ENCODE assay signal across 25 cellular contexts in the genomic region with DNA sequence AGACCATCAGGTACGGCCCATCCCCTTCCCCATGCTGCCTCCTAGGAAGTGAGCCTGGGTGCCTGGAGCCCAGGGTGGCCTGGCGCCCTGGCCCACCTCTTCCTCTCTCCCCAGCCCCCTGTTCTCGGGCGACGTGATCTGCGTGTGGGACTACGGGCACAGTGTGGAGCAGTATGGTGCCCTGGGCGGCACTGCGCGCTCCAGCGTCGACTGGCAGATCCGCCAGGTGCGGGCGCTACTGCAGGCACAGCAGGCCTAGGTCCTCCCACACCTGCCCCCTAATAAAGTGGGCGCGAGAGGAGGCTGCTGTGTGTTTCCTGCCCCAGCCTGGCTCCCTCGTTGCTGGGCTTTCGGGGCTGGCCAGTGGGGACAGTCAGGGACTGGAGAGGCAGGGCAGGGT.
"Had no signal": no experiment of that assay in that cellular context is flagged by ENCODE, and none has a peak within 500 bp of the region (broad histone marks: within the 10 kb centered on the region; RNA-seq: fewer than 3 reads in every experiment).

No MANE protein-coding gene starts in this region.

- H3K9me3 ChIP-seq: colonic mucosa, esophagus squamous epithelium, prostate gland, right atrium auricular region, sigmoid colon, stomach, testis, tibial artery, upper lobe of left lung, uterus had no signal

- H3K4me2 ChIP-seq: neural progenitor cell had no signal

- H2AFZ ChIP-seq: neural progenitor cell had no signal

- H3K36me3 Mint-ChIP-seq: neural progenitor cell; stimulated activated effector memory CD8-positive, alpha-beta T cell treated with anti-CD3 and anti-CD28 coated beads, Interleukin-12 subunit alpha, Interleukin-12 subunit beta, amount 100 ng/mL, for 72 hours had no signal

- H3K36me3 ChIP-seq: colonic mucosa, neural progenitor cell, prostate gland, right atrium auricular region, sigmoid colon, uterus had no signal

- H3K4me1 Mint-ChIP-seq: naive thymus-derived CD4-positive, alpha-beta T cell; nephron; neural progenitor cell; stimulated activated effector memory CD8-positive, alpha-beta T cell treated with anti-CD3 and anti-CD28 coated beads, Interleukin-12 subunit alpha, Interleukin-12 subunit beta, amount 100 ng/mL, for 72 hours had no signal

- H3K27ac ChIP-seq: colonic mucosa, esophagus squamous epithelium, neural progenitor cell, prostate gland, right atrium auricular region, sigmoid colon, stomach, testis, tibial artery, upper lobe of left lung, uterus had no signal

- FAIRE-seq: frontal cortex, keratinocyte had no signal

- H3K9ac ChIP-seq: neural progenitor cell had no signal

- DNase-seq: colonic mucosa; effector CD8-positive, alpha-beta T cell; esophagus squamous epithelium; hypothalamus; mesendoderm; midbrain; naive thymus-derived CD4-positive, alpha-beta T cell; nucleus accumbens; sigmoid colon; stimulated activated CD4-positive, alpha-beta T cell treated with anti-CD3 and anti-CD28 coated beads, Interleukin-2, amount 100 ng/mL, for 24 hours; stimulated activated CD4-positive, alpha-beta T cell treated with anti-CD3 and anti-CD28 coated beads, Interleukin-4, amount 100 ng/mL, for 24 hours; stimulated activated naive CD4-positive, alpha-beta T cell treated with Interleukin-2 at 50 U/mL for 16 hours; stomach; testis; tibial artery; uterus had no signal

- H3K27ac Mint-ChIP-seq: dendritic cell treated with granulocyte-macrophage colony-stimulating factor and Interleukin-4, amounts not matched to agents 40 ng/mL and 50 ng/mL, for 4 days; naive thymus-derived CD4-positive, alpha-beta T cell; nephron; neural progenitor cell; stimulated activated effector memory CD8-positive, alpha-beta T cell treated with anti-CD3 and anti-CD28 coated beads, Interleukin-12 subunit alpha, Interleukin-12 subunit beta, amount 100 ng/mL, for 72 hours had no signal

- H3K4me3 Mint-ChIP-seq: dendritic cell treated with granulocyte-macrophage colony-stimulating factor and Interleukin-4, amounts not matched to agents 40 ng/mL and 50 ng/mL, for 4 days; naive thymus-derived CD4-positive, alpha-beta T cell; nephron; neural progenitor cell; stimulated activated effector memory CD8-positive, alpha-beta T cell treated with anti-CD3 and anti-CD28 coated beads, Interleukin-12 subunit alpha, Interleukin-12 subunit beta, amount 100 ng/mL, for 72 hours had no signal

- H3K27me3 Mint-ChIP-seq: dendritic cell treated with granulocyte-macrophage colony-stimulating factor and Interleukin-4, amounts not matched to agents 40 ng/mL and 50 ng/mL, for 4 days; naive thymus-derived CD4-positive, alpha-beta T cell had no signal

- H3K4me1 ChIP-seq: colonic mucosa, neural progenitor cell, prostate gland, right atrium auricular region, sigmoid colon, stomach, testis, tibial artery, upper lobe of left lung, uterus had no signal

- ATAC-seq: naive thymus-derived CD4-positive, alpha-beta T cell; stimulated activated effector memory CD8-positive, alpha-beta T cell treated with anti-CD3 and anti-CD28 coated beads, Interleukin-12 subunit alpha, Interleukin-12 subunit beta, amount 100 ng/mL, for 72 hours had no signal

- H3K4me3 ChIP-seq: colonic mucosa, esophagus squamous epithelium, neural progenitor cell, prostate gland, right atrium auricular region, sigmoid colon, stomach, testis, tibial artery, upper lobe of left lung, uterus had no signal

- H3K27me3 ChIP-seq: colonic mucosa, esophagus squamous epithelium, neural progenitor cell, right atrium auricular region, sigmoid colon, stomach, testis, tibial artery, upper lobe of left lung, uterus had no signal
